ENCODE assay signal across 8 cellular contexts in the genomic region with DNA sequence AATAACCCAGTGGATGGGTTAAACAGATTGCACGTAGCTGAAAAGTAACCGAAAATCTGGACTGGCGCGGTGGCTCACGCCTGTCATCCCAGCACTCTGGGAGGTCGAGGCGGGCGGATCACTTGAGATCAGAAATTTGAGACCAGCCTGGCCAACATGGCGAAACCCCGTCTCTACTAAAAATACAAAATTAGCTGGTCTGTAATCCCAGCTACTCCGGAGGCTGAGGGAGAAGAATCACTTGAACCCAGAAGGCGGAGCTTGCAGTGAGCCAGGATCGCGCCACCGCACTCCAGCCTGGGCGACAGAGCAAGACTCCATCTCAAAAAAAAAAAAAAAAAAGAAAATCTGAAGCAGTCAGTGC. TPM values are rescaled to one million over a fixed set of nuclear protein-coding genes. Genes with fewer than 3 reads are reported as not detected.
DNase-seq lines count a peak whose midpoint lies in the region; ATAC-seq and TF ChIP-seq lines count a peak whose summit lies in the region.
"Not testable (repeated sequence)": the region's sequence is repeated elsewhere in the genome, so short reads cannot be mapped to it uniquely, and the experiment has no call there.

No MANE protein-coding gene starts in this region.

- WGBS in liver, result under 1% methylated on average over 16 of the region's 16 CpGs
- 0 to 1% methylated on average over 15 to 16 of the region's 16 CpGs for WGBS in aorta, 2 donors

- H3K36me3 Mint-ChIP-seq in activated naive CD4-positive, alpha-beta T cell treated with anti-CD3 and anti-CD28 coated beads, Interleukin-2, amount 10 ng/mL, durations not matched to agents 7 days and 5 days, result peaks cover 25% of the 10 kb centered on the region

- ATAC-seq in GM18498 (IDR thresholded peaks at IDR 0.05; ENCODE audit: unreplicated experiment) (peak; percentile 2), HG03571 (IDR thresholded peaks at IDR 0.05; ENCODE audit: unreplicated experiment) (peak; percentile 2), sciatic nerve (peak; percentile 46), aorta (ENCODE audit: low FRiP score) (peak; percentile 53)
- ATAC-seq in Panc1, result not testable (repeated sequence)

- not testable (repeated sequence) for H3K27me3 ChIP-seq in Panc1 (ENCODE audit: control insufficient read depth, insufficient read depth, low read length); liver (ENCODE audit: control insufficient read depth in 4 of 4, insufficient read depth in 4 of 4, low read length in 3 of 4); aorta (ENCODE audit: control insufficient read depth in 1 of 2, insufficient read depth in 2 of 2, low read length in 1 of 2)

- BruUV-seq in Panc1 (replicated peaks; lab: Mats Ljungman, UMichigan), result not testable (repeated sequence)

- not testable (repeated sequence) for H3K9me3 Mint-ChIP-seq in activated naive CD4-positive, alpha-beta T cell treated with anti-CD3 and anti-CD28 coated beads, Interleukin-2, amount 10 ng/mL, durations not matched to agents 7 days and 5 days

- not testable (repeated sequence) for TF ChIP-seq RAD21 in liver (IDR thresholded peaks at IDR 0.05)

- POLR2A ChIA-PET in Panc1 (lab: Charles Lee), result interaction anchor here (0.6 to 0.7 kb wide), 4 partner anchors 13 to 1239 kb away, joined by 3 to 8 read pairs (median 6); a partner anchor contains a TSS

- CTCF ChIA-PET in Panc1 (lab: Charles Lee), result interaction anchor here (0.6 to 0.7 kb wide), 7 partner anchors 12 to 1038 kb away, joined by 3 to 6 read pairs (median 4); a partner anchor contains a TSS
- CTCF ChIA-PET in activated naive CD4-positive, alpha-beta T cell treated with anti-CD3 and anti-CD28 coated beads, Interleukin-2, amount 10 ng/mL, durations not matched to agents 7 days and 5 days (lab: Charles Lee), result interaction anchor here (0.8 to 2.1 kb wide), 12 partner anchors 8 to 342 kb away, joined by 3 to 6 read pairs (median 4); a partner anchor contains a TSS

- intact Hi-C loops in Panc1 (cut with micrococcal nuclease; ENCODE audit: unreplicated experiment); sciatic nerve (cut with DNase I): not testable (repeated sequence)
- intact Hi-C loops in aorta (cut with DNase I), result loop anchor here in 1 of 2 donors (5.0 to 10.0 kb wide), 3 partner anchors 67 to 213 kb away; a partner anchor contains a TSS

- not testable (repeated sequence) for TF ChIP-seq CTCF in Panc1 (IDR thresholded peaks at IDR 0.05); liver (IDR thresholded peaks at IDR 0.05; ENCODE audit: low read depth, low read length, missing input control)

- peak overlapping the region; percentile 94 for H3K27ac ChIP-seq in Panc1 (ENCODE audit: low read length)
- H3K27ac ChIP-seq in epithelial cell of prostate, result peak overlapping the region; percentile 94
- H3K27ac ChIP-seq in liver (ENCODE audit: low read depth in 1 of 2, low read length in 2 of 2), result peak overlapping the region; percentile 85 to 93
- peak overlapping the region in 1 of 2 donors; percentile 92 for H3K27ac ChIP-seq in aorta (ENCODE audit: low read depth in 1 of 2, low read length in 2 of 2)

- H3K36me3 ChIP-seq in Panc1 (ENCODE audit: control insufficient read depth, insufficient read depth, low read length), result peaks cover 13% of the 10 kb centered on the region
- peaks cover 0 to 13% (median 6%) of the 10 kb centered on the region in 4 donors for H3K36me3 ChIP-seq in liver (ENCODE audit: control insufficient read depth in 4 of 4, insufficient read depth in 3 of 4, low read depth in 1 of 4, low read length in 3 of 4)
- H3K36me3 ChIP-seq in aorta (ENCODE audit: control insufficient read depth in 1 of 2, insufficient read depth in 2 of 2, low read length in 1 of 2), result not testable (repeated sequence)

- peak overlapping the region; percentile 75 to 81 for H3K4me3 ChIP-seq in Panc1 (ENCODE audit: low read depth in 2 of 2, low read length in 2 of 2)
- H3K4me3 ChIP-seq in liver (ENCODE audit: low read depth in 1 of 3, low read length in 3 of 3), result peak overlapping the region; percentile 74 to 93 (median 91)
- peak overlapping the region; percentile 14 to 55 for H3K4me3 ChIP-seq in aorta (ENCODE audit: low read length in 2 of 2)

- not testable (repeated sequence) for H3K9me3 ChIP-seq in Panc1 (ENCODE audit: control insufficient read depth, insufficient read depth, low read depth, low read length); liver (ENCODE audit: control insufficient read depth in 4 of 4, low read length in 3 of 4); aorta (ENCODE audit: control insufficient read depth, low read length)

- peaks cover 33% of the 10 kb centered on the region for H3K4me1 ChIP-seq in Panc1 (ENCODE audit: control insufficient read depth, insufficient read depth, low read length)
- H3K4me1 ChIP-seq in liver (ENCODE audit: control insufficient read depth in 4 of 4, insufficient read depth in 4 of 4, low read length in 3 of 4), result peaks cover 6 to 23% (median 13%) of the 10 kb centered on the region in 4 donors
- H3K4me1 ChIP-seq in aorta (ENCODE audit: control insufficient read depth in 1 of 2, insufficient read depth in 2 of 2, low read length in 2 of 2), result not testable (repeated sequence)

- not testable (repeated sequence) for DNase-seq in Panc1 (ENCODE audit: low read depth, low spot score); epithelial cell of prostate (ENCODE audit: low read depth, low spot score); sciatic nerve (ENCODE audit: low spot score); aorta
- peak; percentile 60 for DNase-seq in activated naive CD4-positive, alpha-beta T cell treated with anti-CD3 and anti-CD28 coated beads, Interleukin-2, amount 10 ng/mL, durations not matched to agents 7 days and 5 days

- peak overlapping the region in 1 of 2 donors; percentile 68 for H3K9ac ChIP-seq in liver (ENCODE audit: low read depth in 1 of 2, low read length in 2 of 2)

- peaks cover 32% of the 10 kb centered on the region for H3K4me1 Mint-ChIP-seq in activated naive CD4-positive, alpha-beta T cell treated with anti-CD3 and anti-CD28 coated beads, Interleukin-2, amount 10 ng/mL, durations not matched to agents 7 days and 5 days

- peak overlapping the region; percentile 98 for H3K4me3 Mint-ChIP-seq in activated naive CD4-positive, alpha-beta T cell treated with anti-CD3 and anti-CD28 coated beads, Interleukin-2, amount 10 ng/mL, durations not matched to agents 7 days and 5 days

- peak overlapping the region; percentile 99 for H3K27ac Mint-ChIP-seq in activated naive CD4-positive, alpha-beta T cell treated with anti-CD3 and anti-CD28 coated beads, Interleukin-2, amount 10 ng/mL, durations not matched to agents 7 days and 5 days

- H3K27me3 Mint-ChIP-seq in activated naive CD4-positive, alpha-beta T cell treated with anti-CD3 and anti-CD28 coated beads, Interleukin-2, amount 10 ng/mL, durations not matched to agents 7 days and 5 days, result not testable (repeated sequence)

- in situ Hi-C loops in Panc1 (cut with HindIII; ENCODE audit: low pct_unique_long_range_greater_than_20kb, low sequenced_read_pairs), result not testable (repeated sequence)

TF ChIP-seq in liver, 16 proteins besides CTCF, POLR2A, EP300 and RAD21:
- peak; percentile 39 for TF ChIP-seq YY1 (IDR thresholded peaks at IDR 0.05)
TF ChIP-seq in liver: peak in this region for 1; not testable (repeated sequence) for 15.

RNA-seq across cellular contexts. Expression of a gene that starts 0.7 kb away (rescaled TPM):
- 108 TPM for total RNA-seq in Panc1 (2021; ENCODE audit: unreplicated experiment)
- 113 TPM for polyA plus RNA-seq in Panc1 (2012; ENCODE audit: insufficient read length)
- total RNA-seq in liver, result 10 to 100 TPM; 10.1 to 43.0 TPM
- 1 to 10 TPM; 4.1 to 8.5 TPM for polyA plus RNA-seq in liver
- total RNA-seq in sciatic nerve, result 93.3 TPM
- 100 to 1,000 TPM in 1 of 2 donors, 10 to 100 TPM in 1; 69.0 to 122 TPM for total RNA-seq in aorta
- polyA plus RNA-seq in aorta, result 10 to 100 TPM; 20.8 to 99.3 TPM

RNA-seq across cellular contexts. Expression of a gene that starts 27.2 kb away (rescaled TPM):
- 200 TPM for total RNA-seq in Panc1 (2021; ENCODE audit: unreplicated experiment)
- polyA plus RNA-seq in Panc1 (2012; ENCODE audit: insufficient read length), result 144 TPM
- 10 to 100 TPM; 31.0 to 32.6 TPM for total RNA-seq in liver
- polyA plus RNA-seq in liver, result 10 to 100 TPM in 1 of 2 donors, 1 to 10 TPM in 1; 7.4 to 25.8 TPM
- total RNA-seq in sciatic nerve, result 26.0 TPM
- 10 to 100 TPM; 28.3 to 30.8 TPM for total RNA-seq in aorta
- 10 to 100 TPM; 14.2 to 15.7 TPM for polyA plus RNA-seq in aorta

Comparison
In these comparisons a context has a peak if more than half of its experiments do, and no peak if none do; other contexts are left out.
1. H3K4me3 ChIP-seq: peak in every context shown above with its lines; median percentile 91 in liver; 78 in Panc1; 34 in aorta.